2 cellular contexts compared by ENCODE assay signal in genomic region chr14:73526036-73526984, GRCh38.
TF ChIP-seq lines count a peak whose summit lies in the region.

No MANE protein-coding gene starts in this region.

TF ChIP-seq in SK-N-SH treated with all-trans-retinoic acid at 6 μM for 48 hours, 23 proteins besides CTCF, POLR2A, EP300 and RAD21:
- TF ChIP-seq ZFP3 (CRISPR knock-in tag; IDR thresholded peaks at IDR 0.05), result no peak
- no peak for TF ChIP-seq ESRRG (CRISPR knock-in tag; IDR thresholded peaks at IDR 0.05)
- TF ChIP-seq POU6F1 (CRISPR knock-in tag; IDR thresholded peaks at IDR 0.05; ENCODE audit: borderline replicate concordance, low read depth), result no peak
- TF ChIP-seq ZFP30 (CRISPR knock-in tag; IDR thresholded peaks at IDR 0.05), result no peak
- TF ChIP-seq RARB (CRISPR knock-in tag; IDR thresholded peaks at IDR 0.05), result no peak
- TF ChIP-seq, protein P1, sequence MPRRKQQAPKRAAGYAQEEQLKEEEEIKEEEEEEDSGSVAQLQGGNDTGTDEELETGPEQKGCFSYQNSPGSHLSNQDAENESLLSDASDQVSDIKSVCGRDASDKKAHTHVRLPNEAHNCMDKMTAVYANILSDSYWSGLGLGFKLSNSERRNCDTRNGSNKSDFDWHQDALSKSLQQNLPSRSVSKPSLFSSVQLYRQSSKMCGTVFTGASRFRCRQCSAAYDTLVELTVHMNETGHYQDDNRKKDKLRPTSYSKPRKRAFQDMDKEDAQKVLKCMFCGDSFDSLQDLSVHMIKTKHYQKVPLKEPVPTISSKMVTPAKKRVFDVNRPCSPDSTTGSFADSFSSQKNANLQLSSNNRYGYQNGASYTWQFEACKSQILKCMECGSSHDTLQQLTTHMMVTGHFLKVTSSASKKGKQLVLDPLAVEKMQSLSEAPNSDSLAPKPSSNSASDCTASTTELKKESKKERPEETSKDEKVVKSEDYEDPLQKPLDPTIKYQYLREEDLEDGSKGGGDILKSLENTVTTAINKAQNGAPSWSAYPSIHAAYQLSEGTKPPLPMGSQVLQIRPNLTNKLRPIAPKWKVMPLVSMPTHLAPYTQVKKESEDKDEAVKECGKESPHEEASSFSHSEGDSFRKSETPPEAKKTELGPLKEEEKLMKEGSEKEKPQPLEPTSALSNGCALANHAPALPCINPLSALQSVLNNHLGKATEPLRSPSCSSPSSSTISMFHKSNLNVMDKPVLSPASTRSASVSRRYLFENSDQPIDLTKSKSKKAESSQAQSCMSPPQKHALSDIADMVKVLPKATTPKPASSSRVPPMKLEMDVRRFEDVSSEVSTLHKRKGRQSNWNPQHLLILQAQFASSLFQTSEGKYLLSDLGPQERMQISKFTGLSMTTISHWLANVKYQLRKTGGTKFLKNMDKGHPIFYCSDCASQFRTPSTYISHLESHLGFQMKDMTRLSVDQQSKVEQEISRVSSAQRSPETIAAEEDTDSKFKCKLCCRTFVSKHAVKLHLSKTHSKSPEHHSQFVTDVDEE (CRISPR knock-in tag; IDR thresholded peaks at IDR 0.05), result no peak
- no peak for TF ChIP-seq PPARA (CRISPR knock-in tag; IDR thresholded peaks at IDR 0.05; ENCODE audit: borderline replicate concordance)
- TF ChIP-seq TCF4 (CRISPR knock-in tag; IDR thresholded peaks at IDR 0.05; ENCODE audit: borderline replicate concordance), result no peak
- no peak for TF ChIP-seq ZNF565 (CRISPR knock-in tag; conservative IDR thresholded peaks at IDR 0.05; ENCODE audit: low read depth)
- TF ChIP-seq ISL1 (CRISPR knock-in tag; IDR thresholded peaks at IDR 0.05), result no peak
- TF ChIP-seq CSRNP3 (CRISPR knock-in tag; IDR thresholded peaks at IDR 0.05), result no peak
TF ChIP-seq in SK-N-SH treated with all-trans-retinoic acid at 6 μM for 48 hours: peak in this region for 0.

TF ChIP-seq in HepG2, 621 proteins besides CTCF, POLR2A, EP300 and RAD21:
- TF ChIP-seq ZNF317 (CRISPR knock-in tag; IDR thresholded peaks at IDR 0.05), result 0 out of 2 replicates have a peak, but pooled peaks have one; percentile 31
- no peak for TF ChIP-seq CSRNP1 (CRISPR knock-in tag; IDR thresholded peaks at IDR 0.05)
- TF ChIP-seq ZNF841 (CRISPR knock-in tag; IDR thresholded peaks at IDR 0.05; ENCODE audit: borderline replicate concordance), result no peak
- no peak for TF ChIP-seq ZNF839 (CRISPR knock-in tag; IDR thresholded peaks at IDR 0.05; ENCODE audit: borderline replicate concordance)
- TF ChIP-seq SRF (IDR thresholded peaks at IDR 0.05; ENCODE audit: low read depth, low read length), result no peak
- no peak for TF ChIP-seq ZBTB2 (CRISPR knock-in tag; IDR thresholded peaks at IDR 0.05; ENCODE audit: low read depth)
- no peak for TF ChIP-seq REPIN1 (CRISPR knock-in tag; IDR thresholded peaks at IDR 0.05; ENCODE audit: borderline replicate concordance, low read depth)
- TF ChIP-seq KLF13 (CRISPR knock-in tag; IDR thresholded peaks at IDR 0.05), result no peak
- no peak for TF ChIP-seq ZBTB38 (CRISPR knock-in tag; IDR thresholded peaks at IDR 0.05)
- no peak for TF ChIP-seq JARID2 (CRISPR knock-in tag; IDR thresholded peaks at IDR 0.05; ENCODE audit: insufficient replicate concordance)
- TF ChIP-seq HIC2 (CRISPR knock-in tag; IDR thresholded peaks at IDR 0.05; ENCODE audit: low read depth), result peak; percentile 18; the same call in 1 of the 2 replicates
- TF ChIP-seq, protein P2, sequence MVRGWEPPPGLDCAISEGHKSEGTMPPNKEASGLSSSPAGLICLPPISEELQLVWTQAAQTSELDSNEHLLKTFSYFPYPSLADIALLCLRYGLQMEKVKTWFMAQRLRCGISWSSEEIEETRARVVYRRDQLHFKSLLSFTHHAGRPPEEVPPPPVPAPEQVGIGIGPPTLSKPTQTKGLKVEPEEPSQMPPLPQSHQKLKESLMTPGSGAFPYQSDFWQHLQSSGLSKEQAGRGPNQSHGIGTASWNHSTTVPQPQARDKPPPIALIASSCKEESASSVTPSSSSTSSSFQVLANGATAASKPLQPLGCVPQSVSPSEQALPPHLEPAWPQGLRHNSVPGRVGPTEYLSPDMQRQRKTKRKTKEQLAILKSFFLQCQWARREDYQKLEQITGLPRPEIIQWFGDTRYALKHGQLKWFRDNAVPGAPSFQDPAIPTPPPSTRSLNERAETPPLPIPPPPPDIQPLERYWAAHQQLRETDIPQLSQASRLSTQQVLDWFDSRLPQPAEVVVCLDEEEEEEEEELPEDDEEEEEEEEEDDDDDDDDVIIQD (CRISPR knock-in tag; IDR thresholded peaks at IDR 0.05; ENCODE audit: low read depth), result no peak
- no peak for TF ChIP-seq ZNF576 (CRISPR knock-in tag; IDR thresholded peaks at IDR 0.05)
- TF ChIP-seq, protein P3, sequence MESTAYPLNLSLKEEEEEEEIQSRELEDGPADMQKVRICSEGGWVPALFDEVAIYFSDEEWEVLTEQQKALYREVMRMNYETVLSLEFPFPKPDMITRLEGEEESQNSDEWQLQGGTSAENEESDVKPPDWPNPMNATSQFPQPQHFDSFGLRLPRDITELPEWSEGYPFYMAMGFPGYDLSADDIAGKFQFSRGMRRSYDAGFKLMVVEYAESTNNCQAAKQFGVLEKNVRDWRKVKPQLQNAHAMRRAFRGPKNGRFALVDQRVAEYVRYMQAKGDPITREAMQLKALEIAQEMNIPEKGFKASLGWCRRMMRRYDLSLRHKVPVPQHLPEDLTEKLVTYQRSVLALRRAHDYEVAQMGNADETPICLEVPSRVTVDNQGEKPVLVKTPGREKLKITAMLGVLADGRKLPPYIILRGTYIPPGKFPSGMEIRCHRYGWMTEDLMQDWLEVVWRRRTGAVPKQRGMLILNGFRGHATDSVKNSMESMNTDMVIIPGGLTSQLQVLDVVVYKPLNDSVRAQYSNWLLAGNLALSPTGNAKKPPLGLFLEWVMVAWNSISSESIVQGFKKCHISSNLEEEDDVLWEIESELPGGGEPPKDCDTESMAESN (CRISPR knock-in tag; conservative IDR thresholded peaks at IDR 0.05), result no peak
TF ChIP-seq in HepG2: peak in this region for 2.
